Comparison of ENCODE assay signal across 8 cellular contexts in genomic region chr12:55965941-55966407, GRCh38. TPM values are rescaled to one million over a fixed set of nuclear protein-coding genes. Genes with fewer than 3 reads are reported as not detected.
A peak's percentile ranks its signal among the peaks of the same experiment; 100 is the strongest.
DNase-seq lines count a peak whose midpoint lies in the region; ATAC-seq and TF ChIP-seq lines count a peak whose summit lies in the region.

PMEL (minus strand) TSS chr12:55966042; CDS start chr12:55966011, 31 bp downstream.

- TF ChIP-seq POLR2A in stomach (IDR thresholded peaks at IDR 0.05), result no peak

- CTCF ChIA-PET in AG04450 (lab: Charles Lee), result no interaction called here

- intact Hi-C loops in stomach (cut with DNase I; ENCODE audit: low total_unique reads), result no loop called here
- intact Hi-C loops in head of caudate nucleus (cut with DNase I), result no loop called here

- DNase-seq in AG04450 (ENCODE audit: low read depth, low spot score) (no peak), stomach (no peak), NCI-H524 (lab: John Stamatoyannopoulos, UW) (no peak), head of caudate nucleus (no peak)

- peak within 1 kb of the TSS; percentile 39 for H3K27ac ChIP-seq in AG04450 (ENCODE audit: low read depth, low read length)
- peak within 1 kb of the TSS; percentile 40 for H3K27ac ChIP-seq in angular gyrus (ENCODE audit: low read depth, low read length)
- H3K27ac ChIP-seq in iPS-20b (ENCODE audit: low read length), result no peak within 1 kb of the TSS
- peak within 1 kb of the TSS; percentile 76 to 91 (median 88) for H3K27ac ChIP-seq in stomach

- ATAC-seq in HG02943 (IDR thresholded peaks at IDR 0.05; ENCODE audit: low read depth, unreplicated experiment), result peak; percentile 13
- no peak for ATAC-seq in GM19351 (IDR thresholded peaks at IDR 0.05; ENCODE audit: unreplicated experiment)

- H3K4me3 ChIP-seq in AG04450 (ENCODE audit: low read depth, low read length), result peak within 1 kb of the TSS; percentile 86
- peak within 1 kb of the TSS; percentile 97 for H3K4me3 ChIP-seq in iPS-20b (ENCODE audit: low read length)
- H3K4me3 ChIP-seq in stomach, result peak within 1 kb of the TSS; percentile 66 to 74 (median 74)

- H3K36me3 ChIP-seq in iPS-20b (ENCODE audit: insufficient read depth, low read depth, low read length) (peaks cover 32% of the 10 kb centered on the region), stomach (peaks cover 0 to 11% (median 8%) of the 10 kb centered on the region in 4 donors)

- WGBS in stomach, 5 donors, result 6 to 11% (median 10%) methylated on average over 4 of the region's 4 CpGs

- H3K9ac ChIP-seq in iPS-20b (ENCODE audit: low read depth, low read length), result peak within 1 kb of the TSS; percentile 92

- H3K9me3 ChIP-seq in AG04450 (ENCODE audit: control insufficient read depth, insufficient read depth, low read length) (no peaks in the 10 kb centered on the region; the same call in 1 of the 2 replicates), iPS-20b (ENCODE audit: insufficient read depth, low read depth, low read length) (no peaks in the 10 kb centered on the region), stomach (no peaks in the 10 kb centered on the region)

- POLR2A ChIA-PET in AG04450 (lab: Yijun Ruan, JAX), result no interaction called here

- peaks cover 3% of the 10 kb centered on the region; the same call in 1 of the 2 replicates for H3K4me1 ChIP-seq in iPS-20b (ENCODE audit: insufficient read depth, low read length)
- H3K4me1 ChIP-seq in stomach, result peaks cover 14 to 27% (median 18%) of the 10 kb centered on the region in 4 donors

- no peak for TF ChIP-seq EP300 in stomach (IDR thresholded peaks at IDR 0.05)

- H3K27me3 ChIP-seq in AG04450 (ENCODE audit: control insufficient read depth, insufficient read depth, low read length), result no peaks in the 10 kb centered on the region
- no peaks in the 10 kb centered on the region for H3K27me3 ChIP-seq in iPS-20b (ENCODE audit: insufficient read depth, low read length)
- H3K27me3 ChIP-seq in stomach, result no peaks in the 10 kb centered on the region

- TF ChIP-seq CTCF in AG04450 (IDR thresholded peaks at IDR 0.05; ENCODE audit: low read depth, low read length), result no peak
- no peak for TF ChIP-seq CTCF in stomach (IDR thresholded peaks at IDR 0.05)

RNA-seq across cellular contexts. Expression of gene PMEL, which starts in this region (rescaled TPM):
- polyA plus RNA-seq in AG04450 (2011; rRNA removed) (1.6 and 2.2 TPM in 2 replicates), stomach (1 to 10 TPM in 2 of 3 donors, under 1 TPM in 1; 0.75 to 2.1 (median 1.3) TPM)
- 0.69 and 1.0 TPM in 2 replicates for polyA minus RNA-seq in AG04450 (2011; rRNA and poly(A)+ RNA removed)
- 1 to 10 TPM in 2 of 5 donors, under 1 TPM in 2, not detected in 1; 0.58 to 4.0 (median 1.0) TPM for total RNA-seq in stomach
